18 cellular contexts compared by ENCODE assay signal in the genomic region with DNA sequence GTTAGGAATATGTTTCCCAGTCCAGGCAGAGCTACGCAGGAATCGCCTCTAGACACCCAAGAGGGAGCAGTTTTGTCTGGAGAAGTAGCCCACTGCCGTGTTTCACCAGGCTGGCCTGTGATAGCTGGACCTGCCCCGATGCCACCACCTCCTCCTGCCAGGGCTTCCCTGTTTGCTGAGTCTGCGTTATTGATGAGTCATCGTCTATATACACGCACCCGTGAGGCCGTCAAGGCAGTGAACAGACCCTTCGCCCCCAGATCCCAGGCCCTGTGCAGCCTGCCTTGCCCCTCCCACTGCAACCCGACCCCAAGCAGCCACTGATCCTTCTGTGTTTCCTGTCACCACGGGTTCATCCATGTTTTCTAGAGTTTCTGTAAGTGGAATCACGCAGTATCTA.
DNase-seq lines count a peak whose midpoint lies in the region; ATAC-seq, FAIRE-seq and TF ChIP-seq lines count a peak whose summit lies in the region.
"Had no signal": no experiment of that assay in that cellular context is flagged by ENCODE, and none has a peak within 500 bp of the region (broad histone marks: within the 10 kb centered on the region; RNA-seq: fewer than 3 reads in every experiment).

No MANE protein-coding gene starts in this region.

- H3K27me3 ChIP-seq in HepG2 (ENCODE audit: control insufficient read depth in 1 of 2, insufficient read depth in 2 of 2, low read length in 2 of 2) (peaks cover 0 to 5% of the 10 kb centered on the region in 2 experiments; a peak in 2 of 5 replicates), right lobe of liver (no peaks in the 10 kb centered on the region), H1 (replicated peaks in 1 of 4; ENCODE audit: control insufficient read depth in 3 of 4, extremely low read depth in 1 of 4, insufficient read depth in 3 of 4, low read length in 3 of 4) (no peaks in the 10 kb centered on the region; a peak in 1 of 7 replicates), neural progenitor cell (no peaks in the 10 kb centered on the region), esophagus muscularis mucosa (no peaks in the 10 kb centered on the region)

- in situ Hi-C loops in HepG2 (cut with HindIII; ENCODE audit: extremely low pct_ligation_motif_present, low pct_unique_long_range_greater_than_20kb) = no loop called here

- TF ChIP-seq CTCF in HepG2 (CRISPR knock-in tag; IDR thresholded peaks at IDR 0.05) (no peak), right lobe of liver (IDR thresholded peaks at IDR 0.05) (no peak), H1 (IDR thresholded peaks at IDR 0.05; ENCODE audit: control extremely low read depth in 1 of 3, insufficient read depth in 1 of 3, low read depth in 1 of 3, low read length in 3 of 3) (no peak), neural progenitor cell (IDR thresholded peaks at IDR 0.05) (no peak), esophagus muscularis mucosa (IDR thresholded peaks at IDR 0.05) (no peak)

- H2BK12ac ChIP-seq in H1 (ENCODE audit: low read depth, low read length) = no peak overlapping the region

- no peaks in the 10 kb centered on the region for H3K23me2 ChIP-seq in H1 (ENCODE audit: low read depth, low read length)

- peaks cover 24% of the 10 kb centered on the region for H3K4me1 ChIP-seq in HepG2 (ENCODE audit: insufficient read depth, low read length)
- no peaks in the 10 kb centered on the region for H3K4me1 ChIP-seq in right lobe of liver
- H3K4me1 ChIP-seq in H1 (replicated peaks in 1 of 4; ENCODE audit: control insufficient read depth in 3 of 4, insufficient read depth in 4 of 4, low read length in 3 of 4) = peaks cover 0 to 3% (median 0%) of the 10 kb centered on the region in 4 experiments; a peak in 2 of 7 replicates
- H3K4me1 ChIP-seq in neural progenitor cell = peaks cover 7% of the 10 kb centered on the region
- H3K4me1 ChIP-seq in esophagus muscularis mucosa = peaks cover under 1 to 8% (median 5%) of the 10 kb centered on the region in 4 donors

- no peak overlapping the region for H3K23ac ChIP-seq in H1 (ENCODE audit: insufficient read length)

- no peak overlapping the region for H3K14ac ChIP-seq in H1 (ENCODE audit: insufficient read length)

- H3K4ac ChIP-seq in H1 (replicated peaks; ENCODE audit: insufficient read length, low read depth, low read length) = no peak overlapping the region

- no peak for ATAC-seq in HepG2
- ATAC-seq in right lobe of liver = no peak
- ATAC-seq: HCT116 had no signal

- H2BK20ac ChIP-seq in H1 (ENCODE audit: low read length) = no peak overlapping the region

- no peaks in the 10 kb centered on the region for H3K36me3 ChIP-seq in HepG2 (replicated peaks in 1 of 2; ENCODE audit: control insufficient read depth in 1 of 2, insufficient read depth in 2 of 2, low read length in 2 of 2)
- no peaks in the 10 kb centered on the region for H3K36me3 ChIP-seq in right lobe of liver
- H3K36me3 ChIP-seq in H1 (ENCODE audit: control insufficient read depth in 2 of 4, insufficient read depth in 4 of 4, low read length in 3 of 4) = no peaks in the 10 kb centered on the region
- H3K36me3 ChIP-seq in neural progenitor cell = no peaks in the 10 kb centered on the region
- H3K36me3 ChIP-seq in esophagus muscularis mucosa = no peaks in the 10 kb centered on the region

- BruUV-seq in HepG2 (replicated peaks; lab: Mats Ljungman, UMichigan) = no TSS peak

- no peak overlapping the region for H2AK5ac ChIP-seq in H1 (ENCODE audit: low read depth, low read length)

- intact Hi-C loops in HepG2 (cut with micrococcal nuclease; ENCODE audit: unreplicated experiment) = no loop called here
- intact Hi-C loops in right lobe of liver (cut with DNase I) = no loop called here
- intact Hi-C loops in esophagus muscularis mucosa (cut with DNase I) = loop anchor here (10.0 kb wide), 1 partner anchor 97 kb away; no protein-coding TSS in a partner anchor

- no peak overlapping the region for H2BK5ac ChIP-seq in H1 (ENCODE audit: low read depth, low read length)

- CTCF ChIA-PET in HepG2 (lab: Yijun Ruan, JAX; ENCODE audit: low intra/inter-chr PET ratio, low total read pairs) = no interaction called here
- CTCF ChIA-PET in H1 (lab: Charles Lee; ENCODE audit: partially characterized antibody) = interaction anchor here (0.8 to 1.0 kb wide), 3 partner anchors 47 to 95 kb away, joined by 3 read pairs; no protein-coding TSS in a partner anchor

- no peak overlapping the region for H3K56ac ChIP-seq in H1 (replicated peaks; ENCODE audit: insufficient read length, low read depth, low read length)

- H2BK120ac ChIP-seq in H1 (replicated peaks; ENCODE audit: low read depth, low read length) = no peak overlapping the region

- no peak for FAIRE-seq in HepG2 (lab: Jason Lieb, UNC)
- no peak for FAIRE-seq in H1 (lab: Jason Lieb, UNC)
- FAIRE-seq: G401.6, GM12892, H54, HTR-8/SVneo had no signal

- no peaks in the 10 kb centered on the region for H3K79me1 ChIP-seq in H1 (ENCODE audit: low read depth, low read length)

- no peak overlapping the region for H4K91ac ChIP-seq in H1 (replicated peaks; ENCODE audit: insufficient read length, low read length)

- no peak overlapping the region for H3K4me3 ChIP-seq in HepG2 (replicated peaks in 1 of 3; ENCODE audit: insufficient read depth in 1 of 3, low read depth in 2 of 3, low read length in 3 of 3)
- H3K4me3 ChIP-seq in right lobe of liver = no peak overlapping the region
- no peak overlapping the region for H3K4me3 ChIP-seq in H1 (ENCODE audit: extremely low read depth in 1 of 4, insufficient read depth in 2 of 4, low read depth in 3 of 4, low read length in 4 of 4)
- no peak overlapping the region for H3K4me3 ChIP-seq in neural progenitor cell
- no peak overlapping the region for H3K4me3 ChIP-seq in esophagus muscularis mucosa

- H3K9me3 Mint-ChIP-seq in neural progenitor cell = peaks cover 28% of the 10 kb centered on the region
- H3K9me3 Mint-ChIP-seq in activated naive CD8-positive, alpha-beta T cell treated with anti-CD3 and anti-CD28 coated beads for 36 hours = peaks cover 5% of the 10 kb centered on the region
- H3K9me3 Mint-ChIP-seq: CD4-positive, alpha-beta T cell had no signal

- no peak overlapping the region for H4K8ac ChIP-seq in H1 (ENCODE audit: extremely low read depth, insufficient read depth, low read length)

- 53% methylated on average over 5 of the region's 13 CpGs for WGBS in HepG2 (ENCODE audit: low lambda C conversion rate)
- 66% methylated on average over 7 of the region's 13 CpGs for WGBS in right lobe of liver (ENCODE audit: insufficient coverage, low coverage, low lambda C conversion rate, missing lambda C conversion rate)
- WGBS in H1 (ENCODE audit: extremely low coverage in 1 of 2, insufficient coverage in 1 of 2, insufficient read length in 1 of 2, insufficient replicate concordance in 2 of 2, low coverage in 1 of 2, low lambda C conversion rate in 2 of 2, missing lambda C conversion rate in 1 of 2), 2 experiments = 82% methylated on average over 13 of the region's 13 CpGs; no CpG with 5 or more reads in 1 of the 2 experiments
- 32% methylated on average over 6 of the region's 13 CpGs for WGBS in esophagus muscularis mucosa

- no peak overlapping the region for H3K4me2 ChIP-seq in HepG2 (ENCODE audit: low read depth, low read length)
- H3K4me2 ChIP-seq in H1 (ENCODE audit: insufficient read depth in 1 of 2, low read depth in 2 of 2, low read length in 2 of 2) = no peak overlapping the region
- no peak overlapping the region for H3K4me2 ChIP-seq in neural progenitor cell

- H3K27ac Mint-ChIP-seq in neural progenitor cell = peak overlapping the region; percentile 14
- H3K27ac Mint-ChIP-seq in activated naive CD8-positive, alpha-beta T cell treated with anti-CD3 and anti-CD28 coated beads for 36 hours = no peak overlapping the region
- H3K27ac Mint-ChIP-seq: B cell; CD4-positive, alpha-beta T cell had no signal

- no peaks in the 10 kb centered on the region for H3K79me2 ChIP-seq in HepG2 (ENCODE audit: insufficient read depth, low read length)
- no peaks in the 10 kb centered on the region for H3K79me2 ChIP-seq in H1 (ENCODE audit: control insufficient read depth in 1 of 2, insufficient read depth in 2 of 2, low read length in 2 of 2)
- H3K79me2 ChIP-seq in neural progenitor cell (ENCODE audit: low read depth) = no peaks in the 10 kb centered on the region

- no peak overlapping the region for H3K9ac ChIP-seq in HepG2 (ENCODE audit: insufficient read depth, low read depth, low read length)
- no peak overlapping the region for H3K9ac ChIP-seq in H1 (replicated peaks in 1 of 4; ENCODE audit: extremely low read depth in 1 of 4, low read depth in 3 of 4, low read length in 3 of 4)
- no peak overlapping the region for H3K9ac ChIP-seq in neural progenitor cell

- no peak for TF ChIP-seq POLR2A in HepG2 (IDR thresholded peaks at IDR 0.05; ENCODE audit: insufficient read depth in 1 of 2, low read depth in 2 of 2, low read length in 2 of 2)
- no peak for TF ChIP-seq POLR2A in right lobe of liver (IDR thresholded peaks at IDR 0.05)
- no peak for TF ChIP-seq POLR2A in H1 (IDR thresholded peaks at IDR 0.05; ENCODE audit: control extremely low read depth in 1 of 2, low read depth in 2 of 2, low read length in 2 of 2)
- no peak for TF ChIP-seq POLR2A in esophagus muscularis mucosa (IDR thresholded peaks at IDR 0.05; ENCODE audit: low read depth)

- DNase-seq in HepG2 (ENCODE audit: low spot score) (no peak), right lobe of liver (no peak), H1 (ENCODE audit: low read depth in 1 of 2, low spot score in 2 of 2) (peak in 1 of 2 experiments; percentile 45), neural progenitor cell (ENCODE audit: low spot score) (no peak), esophagus muscularis mucosa (ENCODE audit: extremely low spot score) (no peak)
- no peak for DNase-seq in activated naive CD8-positive, alpha-beta T cell treated with anti-CD3 and anti-CD28 coated beads for 36 hours
- DNase-seq in activated CD4-positive, alpha-beta T cell treated with anti-CD3 and anti-CD28 coated beads for 4 hours = no peak
- DNase-seq: C1 segment of cervical spinal cord; Calu3; CD4-positive, alpha-beta T cell; DMS79 treated with DMSO at 0.1 percent for 48 hours; EL had no signal

- H4K20me1 ChIP-seq in HepG2 (ENCODE audit: insufficient read depth, low read length) = no peaks in the 10 kb centered on the region
- H4K20me1 ChIP-seq in H1 (replicated peaks in 1 of 2; ENCODE audit: control insufficient read depth in 1 of 2, insufficient read depth in 2 of 2, low read length in 2 of 2) = no peaks in the 10 kb centered on the region
- H4K20me1 ChIP-seq in neural progenitor cell (ENCODE audit: low read depth) = no peaks in the 10 kb centered on the region

- H3K4me1 Mint-ChIP-seq in neural progenitor cell = peaks cover 36% of the 10 kb centered on the region
- peaks cover under 1% of the 10 kb centered on the region for H3K4me1 Mint-ChIP-seq in activated naive CD8-positive, alpha-beta T cell treated with anti-CD3 and anti-CD28 coated beads for 36 hours

- no peaks in the 10 kb centered on the region for H3F3A ChIP-seq in neural progenitor cell (ENCODE audit: low read depth)

- no peak overlapping the region for H2BK15ac ChIP-seq in H1 (ENCODE audit: low read length)

- POLR2A ChIA-PET in HepG2 (lab: Yijun Ruan, JAX) (no interaction called here), H1 (lab: Charles Lee; ENCODE audit: partially characterized antibody) (no interaction called here)

- H3K27ac ChIP-seq in HepG2 (ENCODE audit: extremely low read length, insufficient read depth, low read length) (no peak overlapping the region), right lobe of liver (no peak overlapping the region), H1 (ENCODE audit: low read depth, low read length) (no peak overlapping the region), neural progenitor cell (no peak overlapping the region), esophagus muscularis mucosa (replicated peaks in 1 of 4) (no peak overlapping the region)

- no peak overlapping the region for H3K18ac ChIP-seq in H1 (ENCODE audit: extremely low read depth, low read length)

- no peak overlapping the region for H3K4me3 Mint-ChIP-seq in neural progenitor cell
- no peak overlapping the region for H3K4me3 Mint-ChIP-seq in activated naive CD8-positive, alpha-beta T cell treated with anti-CD3 and anti-CD28 coated beads for 36 hours
- H3K4me3 Mint-ChIP-seq: B cell; CD4-positive, alpha-beta T cell had no signal

- TF ChIP-seq EP300 in HepG2 (IDR thresholded peaks at IDR 0.05; ENCODE audit: low read depth in 2 of 2, low read length in 2 of 2) (no peak), HepG2 (CRISPR knock-in tag; IDR thresholded peaks at IDR 0.05; ENCODE audit: borderline replicate concordance) (no peak), H1 (IDR thresholded peaks at IDR 0.05; ENCODE audit: borderline replicate concordance in 1 of 2, low read depth in 2 of 2, low read length in 2 of 2) (no peak), esophagus muscularis mucosa (IDR thresholded peaks at IDR 0.05) (no peak)

- H4K5ac ChIP-seq in H1 (ENCODE audit: insufficient read length, low read depth, low read length) = no peak overlapping the region

- H3K9me3 ChIP-seq in HepG2 (ENCODE audit: low read length) = no peaks in the 10 kb centered on the region
- H3K9me3 ChIP-seq in right lobe of liver = no peaks in the 10 kb centered on the region
- H3K9me3 ChIP-seq in H1 (ENCODE audit: insufficient read depth in 2 of 2, low read depth in 1 of 2, low read length in 1 of 2) = no peaks in the 10 kb centered on the region
- H3K9me3 ChIP-seq in neural progenitor cell (ENCODE audit: low read depth) = no peaks in the 10 kb centered on the region
- no peaks in the 10 kb centered on the region for H3K9me3 ChIP-seq in esophagus muscularis mucosa

- TF ChIP-seq RAD21 in HepG2 (CRISPR knock-in tag; IDR thresholded peaks at IDR 0.05) (no peak), H1 (IDR thresholded peaks at IDR 0.05 in 1 of 2, conservative IDR thresholded peaks at IDR 0.05 in 1 of 2; ENCODE audit: low read depth in 2 of 2, low read length in 2 of 2) (no peak)

- H3K27me3 Mint-ChIP-seq in neural progenitor cell (ENCODE audit: insufficient read depth, low read depth) = peaks cover 5% of the 10 kb centered on the region
- no peaks in the 10 kb centered on the region for H3K27me3 Mint-ChIP-seq in activated naive CD8-positive, alpha-beta T cell treated with anti-CD3 and anti-CD28 coated beads for 36 hours

- H3K36me3 Mint-ChIP-seq in neural progenitor cell = peaks cover 3% of the 10 kb centered on the region
- H3K36me3 Mint-ChIP-seq in activated naive CD8-positive, alpha-beta T cell treated with anti-CD3 and anti-CD28 coated beads for 36 hours = no peaks in the 10 kb centered on the region

- H2AFZ ChIP-seq in HepG2 (ENCODE audit: low read length) (no peak overlapping the region), H1 (ENCODE audit: low read length) (no peak overlapping the region), neural progenitor cell (replicated peaks) (peak overlapping the region; percentile 72)
